Comparison of ENCODE assay signal across 25 cellular contexts in genomic region chr5:2011481-2012411, GRCh38.
"Had no signal": no experiment of that assay in that cellular context is flagged by ENCODE, and none has a peak within 500 bp of the region (broad histone marks: within the 10 kb centered on the region; RNA-seq: fewer than 3 reads in every experiment).

No MANE protein-coding gene starts in this region.

- H3K4me1 ChIP-seq: body of pancreas, SJSA1 had no signal

- H3K9me3 ChIP-seq: body of pancreas, SJSA1 had no signal

- DNase-seq: activated CD4-positive, alpha-beta T cell treated with anti-CD3 and anti-CD28 coated beads, Interleukin-2, amount 50 U/mL, for 4 hours; activated effector memory CD4-positive, alpha-beta T cell treated with Interleukin-2 at 50 U/mL for 16 hours; activated naive CD4-positive, alpha-beta T cell treated with anti-CD3 and anti-CD28 coated beads, Interleukin-2, amount 50 U/mL, for 16 hours; activated naive CD8-positive, alpha-beta T cell treated with anti-CD3 and anti-CD28 coated beads, Interleukin-2, amount 50 U/mL, for 24 hours; activated T-cell treated with anti-CD3 and anti-CD28 coated beads, Interleukin-2, amount 50 U/mL, for 48 hours; anterior cingulate cortex; body of pancreas; glutamatergic neuron; hypothalamus; midbrain; nucleus accumbens; small intestine; stimulated activated CD4-positive, alpha-beta T cell treated with anti-CD3 and anti-CD28 coated beads, Interleukin-2, amount 100 ng/mL, for 24 hours; stimulated activated CD8-positive, alpha-beta memory T cell treated with anti-CD3 and anti-CD28 coated beads, Interleukin-4, amount 100 ng/mL, for 48 hours; stimulated activated naive B cell treated with anti-CD40 and anti-IgM and Interleukin-4, amounts not matched to agents 10 μg/mL and 1 μg/mL and 100 μg/mL, for 72 hours; T-helper 1 cell; WERI-Rb-1 had no signal

- H3K27ac ChIP-seq: body of pancreas, SJSA1, WERI-Rb-1 had no signal

- H3K36me3 ChIP-seq: cardiac muscle cell, SJSA1, WERI-Rb-1 had no signal

- H3K4me3 ChIP-seq: body of pancreas, cardiac muscle cell, SJSA1 had no signal

- H3K27me3 ChIP-seq: body of pancreas, cardiac muscle cell, SJSA1 had no signal

- FAIRE-seq: endometrium, frontal cortex, islet of Langerhans, small intestine, TTC549 had no signal

- ATAC-seq: activated naive CD8-positive, alpha-beta T cell treated with anti-CD3 and anti-CD28 coated beads, Interleukin-2, amount 50 U/mL, for 24 hours; body of pancreas; natural killer cell treated with Interleukin-12 subunit alpha and Interleukin-12 subunit beta and Interleukin-15 and Interleukin-18, amount 100 ng/mL, for 72 hours; sciatic nerve; stimulated activated naive B cell treated with anti-CD40 and anti-IgM and Interleukin-4, amounts not matched to agents 10 μg/mL and 1 μg/mL and 100 μg/mL, for 72 hours had no signal
